Comparison of ENCODE assay signal across 17 cellular contexts in the genomic region with DNA sequence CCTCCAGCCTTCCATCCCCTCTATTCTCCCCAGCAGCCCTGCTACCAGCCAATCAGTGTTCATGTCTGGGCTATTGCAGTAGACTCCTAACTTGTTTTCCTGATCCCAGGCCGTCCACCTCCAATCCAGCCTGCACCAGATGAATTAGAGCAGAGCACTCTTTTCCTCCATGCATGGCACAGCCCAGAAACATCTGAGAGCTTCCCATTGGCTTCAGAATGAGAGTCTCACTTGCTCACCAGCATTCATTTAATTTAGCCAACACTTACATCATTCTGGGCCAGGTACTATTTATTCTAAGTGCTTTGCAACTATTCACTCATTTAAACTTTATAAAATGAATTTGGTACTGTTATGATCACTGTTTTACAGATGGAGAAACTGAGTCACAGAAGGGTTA.
"Had no signal": no experiment of that assay in that cellular context is flagged by ENCODE, and none has a peak within 500 bp of the region (broad histone marks: within the 10 kb centered on the region; RNA-seq: fewer than 3 reads in every experiment).

No MANE protein-coding gene starts in this region.

- H3K27me3 ChIP-seq: body of pancreas, foreskin keratinocyte, hepatocyte, sigmoid colon, thyroid gland had no signal

- H3K9me3 Mint-ChIP-seq: activated B cell treated with CpG ODN at 0.5 μM for 24 hours had no signal

- H3K36me3 ChIP-seq: sigmoid colon, thyroid gland had no signal

- H3K4me3 ChIP-seq: body of pancreas, hepatocyte, mucosa of descending colon, sigmoid colon, thyroid gland had no signal

- H3K4me1 ChIP-seq: body of pancreas had no signal

- H3K9me3 ChIP-seq: body of pancreas, mucosa of descending colon, sigmoid colon, thyroid gland had no signal

- H3K4me3 Mint-ChIP-seq: activated B cell treated with CpG ODN at 0.5 μM for 24 hours; activated CD4-positive, alpha-beta T cell treated with anti-CD3 and anti-CD28 coated beads for 36 hours; immature natural killer cell; T-helper 1 cell treated with Interleukin-12 subunit alpha and Interleukin-12 subunit beta and Interleukin-4 antibody, amounts not matched to agents 30 μg/mL and 1 μg/mL, for 36 hours had no signal

- ATAC-seq: activated CD4-positive, alpha-beta T cell treated with anti-CD3 and anti-CD28 coated beads for 36 hours; body of pancreas; mucosa of descending colon had no signal

- H3K27ac Mint-ChIP-seq: activated B cell treated with CpG ODN at 0.5 μM for 24 hours; activated CD4-positive, alpha-beta T cell treated with anti-CD3 and anti-CD28 coated beads for 36 hours; T-helper 1 cell treated with Interleukin-12 subunit alpha and Interleukin-12 subunit beta and Interleukin-4 antibody, amounts not matched to agents 30 μg/mL and 1 μg/mL, for 36 hours had no signal

- H3K27me3 Mint-ChIP-seq: activated B cell treated with CpG ODN at 0.5 μM for 24 hours had no signal

- H3K4me2 ChIP-seq: hepatocyte had no signal

- H3K27ac ChIP-seq: body of pancreas, foreskin keratinocyte, hepatocyte, sigmoid colon, thyroid gland had no signal

- H2AFZ ChIP-seq: hepatocyte had no signal

- DNase-seq: activated B cell treated with CpG ODN at 0.5 μM for 24 hours; activated CD4-positive, alpha-beta T cell treated with anti-CD3 and anti-CD28 coated beads for 36 hours; activated CD4-positive, alpha-beta T cell treated with anti-CD3 and anti-CD28 coated beads, Interleukin-2, amount 50 U/mL, for 4 hours; activated naive CD4-positive, alpha-beta T cell treated with Interleukin-2 at 50 U/mL for 16 hours; anterior cingulate cortex; body of pancreas; effector CD4-positive, alpha-beta T cell; foreskin keratinocyte; immature natural killer cell; mucosa of descending colon; stimulated activated CD4-positive, alpha-beta T cell treated with anti-CD3 and anti-CD28 coated beads, Interleukin-4, amount 100 ng/mL, for 1 hour; stimulated activated naive CD4-positive, alpha-beta T cell treated with Interleukin-2 at 50 U/mL for 16 hours; T1000; thyroid gland had no signal
